8 cellular contexts compared by ENCODE assay signal in genomic region chr4:184536881-184537248, GRCh38.
DNase-seq lines count a peak whose midpoint lies in the region; TF ChIP-seq lines count a peak whose summit lies in the region.

No MANE protein-coding gene starts in this region.

- H3K9me3 ChIP-seq in Caco-2 (no peaks in the 10 kb centered on the region), muscle layer of duodenum (ENCODE audit: control insufficient read depth in 1 of 2, low read length in 2 of 2) (no peaks in the 10 kb centered on the region)

- H3K4me3 ChIP-seq in Caco-2 (ENCODE audit: low read depth, low read length) (peak overlapping the region; percentile 39), LNCaP clone FGC (ENCODE audit: low read depth, low read length) (peak overlapping the region; percentile 72), muscle layer of duodenum (ENCODE audit: low read depth in 1 of 2, low read length in 2 of 2) (peak overlapping the region; percentile 76 to 90)

- peaks cover 16% of the 10 kb centered on the region for H3K4me1 ChIP-seq in Caco-2
- peaks cover 11% of the 10 kb centered on the region in 2 donors for H3K4me1 ChIP-seq in muscle layer of duodenum (ENCODE audit: control insufficient read depth in 1 of 2, insufficient read depth in 2 of 2, low read length in 2 of 2)

- H3K4me1 Mint-ChIP-seq in Caco-2 (ENCODE audit: low read depth, unreplicated experiment) = peaks cover 23% of the 10 kb centered on the region
- H3K4me1 Mint-ChIP-seq in dendritic cell treated with granulocyte-macrophage colony-stimulating factor and Interleukin-4, amounts not matched to agents 40 ng/mL and 50 ng/mL, for 4 days (ENCODE audit: low read depth) = peaks cover 31% of the 10 kb centered on the region

- peak overlapping the region; percentile 100 for H3K27ac ChIP-seq in muscle layer of duodenum (ENCODE audit: low read length)

- no peak for TF ChIP-seq CTCF in Caco-2 (IDR thresholded peaks at IDR 0.05; ENCODE audit: insufficient read depth in 1 of 2, low read depth in 1 of 2, low read length in 1 of 2, severe bottlenecking in 1 of 2, unreplicated experiment in 1 of 2)
- no peak for TF ChIP-seq CTCF in LNCaP clone FGC (IDR thresholded peaks at IDR 0.05; ENCODE audit: control insufficient read depth, extremely low read depth, insufficient read depth)

- POLR2A ChIA-PET in Caco-2 (lab: Charles Lee) = interaction anchor here (0.8 to 1.5 kb wide), 3 partner anchors 62 to 249 kb away, joined by 3 to 21 read pairs (median 3); partner anchors contain the start of genes CENPU and IRF2

- BruUV-seq in Caco-2 (replicated peaks; lab: Mats Ljungman, UMichigan) = TSS peak; percentile 81

- peak overlapping the region; percentile 86 for H3K4me3 Mint-ChIP-seq in Caco-2 (ENCODE audit: unreplicated experiment)
- peak overlapping the region; percentile 92 for H3K4me3 Mint-ChIP-seq in dendritic cell treated with granulocyte-macrophage colony-stimulating factor and Interleukin-4, amounts not matched to agents 40 ng/mL and 50 ng/mL, for 4 days

- DNase-seq in Caco-2 (peak in 1 of 2 experiments; percentile 12), LNCaP clone FGC (ENCODE audit: low read depth) (peak; percentile 33), MV-4-11 (lab: John Stamatoyannopoulos, UW) (no peak), NCI-H2029 treated with DMSO at 0.1 percent for 48 hours (lab: John Stamatoyannopoulos, UW) (no peak), HK-2 (ENCODE audit: unreplicated experiment) (no peak), cerebellar nuclear complex (lab: John Stamatoyannopoulos, UW) (no peak)

- H3K27me3 Mint-ChIP-seq in Caco-2 (ENCODE audit: insufficient read depth, unreplicated experiment) = no peaks in the 10 kb centered on the region
- H3K27me3 Mint-ChIP-seq in dendritic cell treated with granulocyte-macrophage colony-stimulating factor and Interleukin-4, amounts not matched to agents 40 ng/mL and 50 ng/mL, for 4 days = no peaks in the 10 kb centered on the region

- intact Hi-C loops in Caco-2 (cut with micrococcal nuclease; ENCODE audit: unreplicated experiment) = loop anchor here (1.0 to 5.0 kb wide), 2 partner anchors 63 to 110 kb away; partner anchors contain the start of genes CASP3, IRF2 and PRIMPOL
- intact Hi-C loops in dendritic cell treated with granulocyte-macrophage colony-stimulating factor and Interleukin-4, amounts not matched to agents 40 ng/mL and 50 ng/mL, for 4 days (cut with micrococcal nuclease) = loop anchor here (1.0 to 5.0 kb wide), 3 partner anchors 22 to 145 kb away; partner anchors contain the start of gene IRF2

- H3K27me3 ChIP-seq in Caco-2 (replicated peaks; ENCODE audit: control insufficient read depth, insufficient read depth, low read length) (no peaks in the 10 kb centered on the region), muscle layer of duodenum (ENCODE audit: low read depth, low read length) (no peaks in the 10 kb centered on the region)

- no peaks in the 10 kb centered on the region for H3K9me3 Mint-ChIP-seq in Caco-2 (ENCODE audit: unreplicated experiment)
- no peaks in the 10 kb centered on the region for H3K9me3 Mint-ChIP-seq in dendritic cell treated with granulocyte-macrophage colony-stimulating factor and Interleukin-4, amounts not matched to agents 40 ng/mL and 50 ng/mL, for 4 days

- peak overlapping the region; percentile 90 for H3K27ac Mint-ChIP-seq in Caco-2 (ENCODE audit: unreplicated experiment)
- H3K27ac Mint-ChIP-seq in dendritic cell treated with granulocyte-macrophage colony-stimulating factor and Interleukin-4, amounts not matched to agents 40 ng/mL and 50 ng/mL, for 4 days = peak overlapping the region; percentile 97

- CTCF ChIA-PET in Caco-2 (lab: Charles Lee) = interaction anchor here (1.0 to 1.2 kb wide), 3 partner anchors 249 to 273 kb away, joined by 3 to 13 read pairs (median 10); no protein-coding TSS in a partner anchor

- H3K36me3 ChIP-seq in Caco-2 (ENCODE audit: control insufficient read depth, insufficient read depth, low read length) (no peaks in the 10 kb centered on the region), muscle layer of duodenum (ENCODE audit: control insufficient read depth in 1 of 2, insufficient read depth in 2 of 2, low read length in 2 of 2) (no peaks in the 10 kb centered on the region)

- H3K36me3 Mint-ChIP-seq in Caco-2 (ENCODE audit: insufficient read depth, unreplicated experiment) = peaks cover 10% of the 10 kb centered on the region
- peaks cover 12% of the 10 kb centered on the region for H3K36me3 Mint-ChIP-seq in dendritic cell treated with granulocyte-macrophage colony-stimulating factor and Interleukin-4, amounts not matched to agents 40 ng/mL and 50 ng/mL, for 4 days (ENCODE audit: low read depth)
